20 cellular contexts compared by ENCODE assay signal in genomic region chr9:82599550-82599949, GRCh38.
"Had no signal": no experiment of that assay in that cellular context is flagged by ENCODE, and none has a peak within 500 bp of the region (broad histone marks: within the 10 kb centered on the region; RNA-seq: fewer than 3 reads in every experiment).

No MANE protein-coding gene starts in this region.

- H3K27me3 ChIP-seq: breast epithelium, hepatocyte, neural progenitor cell, right lobe of liver, stomach, suprapubic skin, tibial nerve had no signal

- H3K36me3 ChIP-seq: breast epithelium, neural progenitor cell, right lobe of liver, stomach, suprapubic skin, tibial nerve had no signal

- H3K27ac ChIP-seq: breast epithelium, hepatocyte, neural progenitor cell, skin epidermis, suprapubic skin, tibial nerve had no signal

- H2AFZ ChIP-seq: hepatocyte, neural progenitor cell had no signal

- H3K4me1 ChIP-seq: breast epithelium, suprapubic skin had no signal

- H3K4me3 ChIP-seq: breast epithelium, hepatocyte, lung, neural progenitor cell, skin epidermis, stomach, suprapubic skin, tibial nerve had no signal

- DNase-seq: activated CD4-positive, alpha-beta memory T cell treated with anti-CD3 and anti-CD28 coated beads for 36 hours; activated CD4-positive, alpha-beta T cell treated with anti-CD3 and anti-CD28 coated beads for 48 hours; activated naive CD4-positive, alpha-beta T cell treated with Interleukin-2 at 50 U/mL for 16 hours; activated naive CD8-positive, alpha-beta T cell treated with anti-CD3 and anti-CD28 coated beads for 36 hours; activated T-cell treated with anti-CD3 and anti-CD28 coated beads, Interleukin-2, amount 50 U/mL, for 48 hours; effector memory CD8-positive, alpha-beta T cell; glutamatergic neuron; immature natural killer cell; naive thymus-derived CD4-positive, alpha-beta T cell; posterior cingulate gyrus; right lobe of liver; stimulated activated CD4-positive, alpha-beta T cell treated with anti-CD3 and anti-CD28 coated beads, Interleukin-2, amount 100 ng/mL, for 24 hours; stomach had no signal

- H3K9ac ChIP-seq: neural progenitor cell had no signal

- H3K79me2 ChIP-seq: hepatocyte had no signal

- H3K9me3 ChIP-seq: breast epithelium, right lobe of liver, stomach, suprapubic skin, tibial nerve had no signal

- H3K4me2 ChIP-seq: neural progenitor cell had no signal
